ENCODE assay signal across 3 cellular contexts in the genomic region with DNA sequence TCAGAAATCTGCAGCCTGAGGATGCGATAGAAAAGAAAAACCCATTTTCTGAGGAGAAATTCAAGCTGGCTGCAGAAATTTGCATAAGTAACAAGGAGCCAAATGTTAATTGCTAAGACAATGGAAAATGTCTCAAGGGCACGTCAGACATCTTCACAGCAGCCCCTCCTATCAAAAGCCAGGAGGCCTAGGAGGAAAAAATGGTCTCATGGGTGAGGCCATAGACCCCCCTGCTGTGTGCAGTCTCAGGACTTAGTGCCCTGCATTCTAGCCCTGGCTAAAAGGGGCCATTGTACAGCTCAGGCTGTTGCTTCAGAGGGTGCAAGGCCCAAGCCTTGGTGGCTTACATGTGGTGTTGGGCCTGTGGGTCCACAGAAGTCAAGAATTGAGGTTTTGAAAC.
DNase-seq lines count a peak whose midpoint lies in the region; ATAC-seq, FAIRE-seq and TF ChIP-seq lines count a peak whose summit lies in the region.
"Not testable (repeated sequence)": the region's sequence is repeated elsewhere in the genome, so short reads cannot be mapped to it uniquely, and the experiment has no call there.

No MANE protein-coding gene starts in this region.

- H4K91ac ChIP-seq in trophoblast cell (ENCODE audit: low read depth, low read length): not testable (repeated sequence)

- H3K23ac ChIP-seq in trophoblast cell (ENCODE audit: low read length): not testable (repeated sequence)

- H3K4me1 ChIP-seq in HEK293 (ENCODE audit: control insufficient read depth, insufficient read depth, low read length); trophoblast cell (ENCODE audit: control insufficient read depth in 1 of 2, insufficient read depth in 2 of 2, low read length in 2 of 2): not testable (repeated sequence)
- H3K4me1 ChIP-seq in K562 (replicated peaks in 1 of 2; ENCODE audit: control insufficient read depth in 2 of 2, insufficient read depth in 2 of 2, low read length in 2 of 2): peaks cover 0 to 16% of the 10 kb centered on the region in 2 experiments; a peak in 3 of 5 replicates

- H2BK5ac ChIP-seq in trophoblast cell (ENCODE audit: low read depth, low read length, poor library complexity): not testable (repeated sequence)

- TF ChIP-seq POLR2A in K562 (conservative IDR thresholded peaks at IDR 0.05): not testable (repeated sequence)

- intact Hi-C loops in K562 (cut with micrococcal nuclease): not testable (repeated sequence)

- not testable (repeated sequence) for ATAC-seq in K562

- in situ Hi-C loops in K562 (cut with MboI): not testable (repeated sequence)

- not testable (repeated sequence) for H3K4me2 ChIP-seq in K562 (ENCODE audit: insufficient read depth, low read length); trophoblast cell (ENCODE audit: low read length)

- WGBS in K562 (ENCODE audit: insufficient coverage, low coverage, missing lambda C conversion rate): 44% methylated on average over 2 of the region's 2 CpGs
- no CpG with 5 or more reads among the region's 2 CpGs for WGBS in trophoblast cell (ENCODE audit: extremely low coverage, insufficient coverage, insufficient read length)

- not testable (repeated sequence) for H3K27me3 ChIP-seq in K562 (ENCODE audit: control insufficient read depth in 2 of 2, insufficient read depth in 2 of 2, low read length in 2 of 2); trophoblast cell (ENCODE audit: insufficient read depth, low read length)

- H3K4me3 ChIP-seq in HEK293 (ENCODE audit: low read depth, low read length); K562: not testable (repeated sequence)
- peak overlapping the region; percentile 40 for H3K4me3 ChIP-seq in trophoblast cell (ENCODE audit: low read depth, low read length)

- H3K9me1 ChIP-seq in K562 (ENCODE audit: control insufficient read depth, insufficient read depth, low read length): not testable (repeated sequence)

- H4K8ac ChIP-seq in trophoblast cell (ENCODE audit: low read depth, low read length): not testable (repeated sequence)

- not testable (repeated sequence) for H3K14ac ChIP-seq in trophoblast cell (ENCODE audit: low read length)

- H3K9ac ChIP-seq in K562 (ENCODE audit: insufficient read depth in 1 of 2, low read depth in 2 of 2, low read length in 2 of 2); trophoblast cell (ENCODE audit: low read length): not testable (repeated sequence)

- not testable (repeated sequence) for FAIRE-seq in K562 (lab: Jason Lieb, UNC)

- TF ChIP-seq EP300 in K562 (IDR thresholded peaks at IDR 0.05; ENCODE audit: low read length): not testable (repeated sequence)

- not testable (repeated sequence) for H4K12ac ChIP-seq in trophoblast cell (ENCODE audit: low read depth, low read length)

- H2AK5ac ChIP-seq in trophoblast cell (ENCODE audit: low read length): not testable (repeated sequence)

- H3K79me1 ChIP-seq in trophoblast cell (ENCODE audit: low read length): not testable (repeated sequence)

- not testable (repeated sequence) for TF ChIP-seq CTCF in HEK293 (tag by site-specific recombination; IDR thresholded peaks at IDR 0.05); K562 (IDR thresholded peaks at IDR 0.05 in 2 of 3, conservative IDR thresholded peaks at IDR 0.05 in 1 of 3; ENCODE audit: insufficient read depth in 2 of 3, low read depth in 1 of 3, low read length in 3 of 3)

- BruUV-seq in K562 (replicated peaks; lab: Mats Ljungman, UMichigan): not testable (repeated sequence)

- H2AFZ ChIP-seq in K562 (ENCODE audit: low read depth, low read length); trophoblast cell (ENCODE audit: insufficient read depth, low read length, poor library complexity): not testable (repeated sequence)

- not testable (repeated sequence) for H4K20me1 ChIP-seq in K562 (replicated peaks; ENCODE audit: control insufficient read depth, insufficient read depth, low read length)

- H3K27ac ChIP-seq in HEK293 (ENCODE audit: extremely low read depth, low read depth, low read length); K562 (ENCODE audit: extremely low read depth, low read depth, low read length); trophoblast cell (ENCODE audit: low read depth, low read length): not testable (repeated sequence)

- CTCF ChIA-PET in HEK293 (lab: Yijun Ruan, JAX): interaction anchor here (1.2 kb wide), 1 partner anchor 10 kb away, joined by 4 read pairs; no protein-coding TSS in a partner anchor
- CTCF ChIA-PET in K562 (lab: Yijun Ruan, JAX; ENCODE audit: low intra/inter-chr PET ratio): not testable (repeated sequence)

- not testable (repeated sequence) for H2BK120ac ChIP-seq in trophoblast cell (ENCODE audit: insufficient read depth, low read length, poor library complexity)

- not testable (repeated sequence) for H3K18ac ChIP-seq in trophoblast cell (ENCODE audit: low read length)

- H3K4ac ChIP-seq in trophoblast cell (ENCODE audit: low read depth, low read length): not testable (repeated sequence)

- POLR2A ChIA-PET in HEK293 (lab: Yijun Ruan, JAX); K562 (lab: Yijun Ruan, JAX): not testable (repeated sequence)

- not testable (repeated sequence) for TF ChIP-seq RAD21 in K562 (CRISPR knock-in tag; conservative IDR thresholded peaks at IDR 0.05 in 1 of 2, IDR thresholded peaks at IDR 0.05 in 1 of 2)

- H3K9me3 ChIP-seq in HEK293 (ENCODE audit: control insufficient read depth, insufficient read depth, low read depth, low read length); K562 (replicated peaks; ENCODE audit: control insufficient read depth, insufficient read depth, low read depth, low read length); trophoblast cell (ENCODE audit: insufficient read depth, low read depth, low read length): not testable (repeated sequence)

- H2BK12ac ChIP-seq in trophoblast cell (ENCODE audit: low read length): not testable (repeated sequence)

- DNase-seq in K562 (ENCODE audit: extremely low read depth in 1 of 4, low spot score in 3 of 4); trophoblast cell: not testable (repeated sequence)

- H3K36me3 ChIP-seq in HEK293 (ENCODE audit: control insufficient read depth in 2 of 2, insufficient read depth in 1 of 2, low read length in 2 of 2); K562 (ENCODE audit: control insufficient read depth, insufficient read depth, low read length); trophoblast cell (ENCODE audit: control insufficient read depth in 1 of 2, insufficient read depth in 2 of 2, low read length in 2 of 2): not testable (repeated sequence)

- not testable (repeated sequence) for H3K79me2 ChIP-seq in K562 (ENCODE audit: control insufficient read depth, insufficient read depth, low read length); trophoblast cell (ENCODE audit: control insufficient read depth, insufficient read depth, low read length, poor library complexity)

TF ChIP-seq in HEK293, 187 proteins besides CTCF, POLR2A, EP300 and RAD21:
- TF ChIP-seq ZNF585B (tag by site-specific recombination; IDR thresholded peaks at IDR 0.05): peak; percentile 95
TF ChIP-seq in HEK293: peak in this region for 1; not testable (repeated sequence) for 186.

TF ChIP-seq in K562, 482 proteins besides CTCF, POLR2A, EP300 and RAD21:
- TF ChIP-seq CBX3 (IDR thresholded peaks at IDR 0.05; ENCODE audit: borderline replicate concordance in 1 of 2, low read length in 2 of 2): 0 out of 3 replicates have a peak, but pooled peaks of 1 of the 2 experiments have one; percentile 11
- peak; percentile 32 for TF ChIP-seq ZFP36 (IDR thresholded peaks at IDR 0.05; ENCODE audit: low read depth, low read length, partially characterized antibody)
